Comparison of ENCODE assay signal across 8 cellular contexts in the genomic region with DNA sequence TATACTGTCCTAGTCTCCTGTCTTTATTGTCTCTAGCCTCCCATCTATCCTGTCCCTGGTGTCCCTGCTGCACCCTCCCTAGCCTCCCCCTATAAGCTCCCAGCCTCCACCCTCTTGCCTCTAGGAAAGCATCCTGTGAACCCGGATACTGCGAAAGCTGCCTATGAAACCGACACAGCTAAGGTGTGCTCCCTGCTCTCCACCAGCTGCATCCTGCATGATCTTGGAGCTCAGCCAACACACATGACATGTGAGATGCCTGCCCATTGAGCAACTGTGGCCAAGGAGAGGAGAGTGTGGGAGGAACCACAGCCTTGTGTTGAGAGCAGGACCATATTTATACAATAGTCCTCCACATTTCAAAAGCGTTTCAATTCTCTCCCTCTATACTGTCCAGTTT.
A peak's percentile ranks its signal among the peaks of the same experiment; 100 is the strongest.
DNase-seq lines count a peak whose midpoint lies in the region; ATAC-seq and TF ChIP-seq lines count a peak whose summit lies in the region.

No MANE protein-coding gene starts in this region.

- H3K4me1 Mint-ChIP-seq in stimulated activated effector memory CD8-positive, alpha-beta T cell treated with anti-CD3 and anti-CD28 coated beads, Interleukin-12 subunit alpha, Interleukin-12 subunit beta, amount 100 ng/mL, for 72 hours, result peaks cover 2% of the 10 kb centered on the region

- no peaks in the 10 kb centered on the region for H3K9me3 Mint-ChIP-seq in stimulated activated effector memory CD8-positive, alpha-beta T cell treated with anti-CD3 and anti-CD28 coated beads, Interleukin-12 subunit alpha, Interleukin-12 subunit beta, amount 100 ng/mL, for 72 hours

- ATAC-seq in GM18505 (IDR thresholded peaks at IDR 0.05; ENCODE audit: unreplicated experiment) (peak; percentile 66), HG03442 (IDR thresholded peaks at IDR 0.05; ENCODE audit: unreplicated experiment) (peak; percentile 53), GM18861 (IDR thresholded peaks at IDR 0.05; ENCODE audit: unreplicated experiment) (no peak)
- peak; percentile 66 for ATAC-seq in stimulated activated effector memory CD8-positive, alpha-beta T cell treated with anti-CD3 and anti-CD28 coated beads, Interleukin-12 subunit alpha, Interleukin-12 subunit beta, amount 100 ng/mL, for 72 hours

- no peak overlapping the region for H3K27ac Mint-ChIP-seq in stimulated activated effector memory CD8-positive, alpha-beta T cell treated with anti-CD3 and anti-CD28 coated beads, Interleukin-12 subunit alpha, Interleukin-12 subunit beta, amount 100 ng/mL, for 72 hours

- no peak overlapping the region for H3K4me3 Mint-ChIP-seq in stimulated activated effector memory CD8-positive, alpha-beta T cell treated with anti-CD3 and anti-CD28 coated beads, Interleukin-12 subunit alpha, Interleukin-12 subunit beta, amount 100 ng/mL, for 72 hours

- no peaks in the 10 kb centered on the region for H3K36me3 Mint-ChIP-seq in stimulated activated effector memory CD8-positive, alpha-beta T cell treated with anti-CD3 and anti-CD28 coated beads, Interleukin-12 subunit alpha, Interleukin-12 subunit beta, amount 100 ng/mL, for 72 hours

- DNase-seq in NCI-H524 (lab: John Stamatoyannopoulos, UW), result peak; percentile 65 to 83
- DNase-seq in dermis microvascular lymphatic vessel endothelial cell (ENCODE audit: low read depth in 2 of 2), result peak; percentile 50 to 86
- DNase-seq in stimulated activated effector memory CD8-positive, alpha-beta T cell treated with anti-CD3 and anti-CD28 coated beads, Interleukin-12 subunit alpha, Interleukin-12 subunit beta, amount 100 ng/mL, for 72 hours (ENCODE audit: low spot score in 2 of 2), result no peak
- no peak for DNase-seq in SW 1271 (lab: John Stamatoyannopoulos, UW)
- DNase-seq in DMS114 treated with DMSO at 0.1 percent for 48 hours (lab: John Stamatoyannopoulos, UW; ENCODE audit: unreplicated experiment), result no peak

- no peak for TF ChIP-seq POLR2A in GM18505 (IDR thresholded peaks at IDR 0.05; ENCODE audit: borderline replicate concordance, extremely low read depth, insufficient read depth, insufficient read length)

Comparison
In these comparisons a context has a peak if more than half of its experiments do, and no peak if none do; other contexts are left out.
1. DNase-seq: peak in NCI-H524 (2 of 2) and dermis microvascular lymphatic vessel endothelial cell (2 of 2); none in stimulated activated effector memory CD8-positive, alpha-beta T cell treated with anti-CD3 and anti-CD28 coated beads, Interleukin-12 subunit alpha, Interleukin-12 subunit beta, amount 100 ng/mL, for 72 hours (0 of 2), SW 1271 (0 of 2) and DMS114 treated with DMSO at 0.1 percent for 48 hours (single experiment).